In the genomic region with DNA sequence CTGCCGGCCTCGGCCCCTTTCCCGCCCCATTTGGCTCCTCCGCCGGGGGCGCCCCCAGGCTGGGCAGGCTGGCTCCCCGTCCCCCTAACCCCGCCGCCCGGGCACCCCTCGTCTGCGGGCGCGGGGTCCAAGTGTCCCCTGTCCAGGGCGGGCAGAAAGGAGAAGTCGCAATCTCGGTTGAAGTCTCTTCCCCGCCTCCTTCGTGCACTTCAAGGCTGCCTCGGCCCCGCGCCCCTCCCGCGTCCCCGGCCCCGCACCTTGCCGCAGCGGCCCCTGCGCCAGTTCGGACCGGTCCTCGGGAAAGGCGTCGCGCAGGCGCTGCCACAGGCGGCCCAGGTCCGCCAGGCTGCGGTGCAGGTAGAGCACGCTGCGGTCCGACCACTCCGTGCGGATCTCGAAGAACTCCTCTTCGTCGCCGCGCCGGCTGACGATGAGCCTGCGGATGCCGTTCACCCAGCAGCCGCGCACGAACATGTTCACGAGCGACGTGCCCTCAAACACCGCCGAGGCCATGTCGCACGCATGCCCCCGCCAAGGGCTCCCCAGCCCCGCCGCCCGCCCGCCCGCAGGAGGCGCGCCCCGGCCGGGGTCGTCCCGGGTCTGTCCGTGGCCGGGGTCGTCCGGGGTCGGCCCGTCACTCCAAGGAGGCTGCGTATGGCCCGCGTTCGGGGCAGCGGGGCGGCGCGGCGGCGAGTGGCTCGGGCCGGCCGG, we compare ENCODE assay signal across 8 cellular contexts. TPM values are rescaled to one million over a fixed set of nuclear protein-coding genes. Genes with fewer than 3 reads are reported as not detected.
A peak's percentile ranks its signal among the peaks of the same experiment; 100 is the strongest.
DNase-seq lines count a peak whose midpoint lies in the region; ATAC-seq and TF ChIP-seq lines count a peak whose summit lies in the region.

A gene with protein sequence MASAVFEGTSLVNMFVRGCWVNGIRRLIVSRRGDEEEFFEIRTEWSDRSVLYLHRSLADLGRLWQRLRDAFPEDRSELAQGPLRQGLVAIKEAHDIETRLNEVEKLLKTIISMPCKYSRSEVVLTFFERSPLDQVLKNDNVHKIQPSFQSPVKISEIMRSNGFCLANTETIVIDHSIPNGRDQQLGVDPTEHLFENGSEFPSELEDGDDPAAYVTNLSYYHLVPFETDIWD (minus strand): TSS at position 695 of the 711 bp plus-strand sequence. CDS start 182 bp downstream, at position 513.

- H3K27me3 Mint-ChIP-seq in activated CD8-positive, alpha-beta memory T cell treated with anti-CD3 and anti-CD28 coated beads, Interleukin-2, amount 10 ng/mL, durations not matched to agents 7 days and 5 days: peaks cover 64% of the 10 kb centered on the region
- H3K27me3 Mint-ChIP-seq in activated T-helper 2 cell treated with anti-CD3 and anti-CD28 coated beads, Interferon-gamma antibody, Interleukin-2, Interleukin-4, amounts not matched to agents 10 μg/mL and 5 μg/mL and 100 μg/mL, durations not matched to agents 14 hours and 24 hours and 36 hours (ENCODE audit: low read depth): peaks cover 64% of the 10 kb centered on the region

- ATAC-seq in activated CD8-positive, alpha-beta memory T cell treated with anti-CD3 and anti-CD28 coated beads, Interleukin-2, amount 10 ng/mL, durations not matched to agents 7 days and 5 days: peak; percentile 18
- ATAC-seq in HG03520 (IDR thresholded peaks at IDR 0.05; ENCODE audit: unreplicated experiment) (peak; percentile 16), Right ventricle myocardium superior (ENCODE audit: poor library complexity) (peak; percentile 1), GM18517 (IDR thresholded peaks at IDR 0.05; ENCODE audit: unreplicated experiment) (no peak)

- peak within 1 kb of the TSS; percentile 95 for H2AFZ ChIP-seq in parathyroid adenoma

- peak within 1 kb of the TSS; percentile 22 for H3K9ac ChIP-seq in parathyroid adenoma

- DNase-seq in activated CD8-positive, alpha-beta memory T cell treated with anti-CD3 and anti-CD28 coated beads, Interleukin-2, amount 10 ng/mL, durations not matched to agents 7 days and 5 days: no peak
- DNase-seq in activated CD8-positive, alpha-beta memory T cell treated with anti-CD3 and anti-CD28 coated beads, Interleukin-2, amount 50 U/mL, for 48 hours: no peak
- DNase-seq in activated T-helper 2 cell treated with anti-CD3 and anti-CD28 coated beads, Interferon-gamma antibody, Interleukin-2, Interleukin-4, amounts not matched to agents 10 μg/mL and 5 μg/mL and 100 μg/mL, durations not matched to agents 14 hours and 24 hours and 36 hours (ENCODE audit: low spot score): no peak
- DNase-seq in Right ventricle myocardium superior (peak; percentile 55), cerebellar nuclear complex (lab: John Stamatoyannopoulos, UW) (no peak)

- no peaks in the 10 kb centered on the region for H3K36me3 Mint-ChIP-seq in activated CD8-positive, alpha-beta memory T cell treated with anti-CD3 and anti-CD28 coated beads, Interleukin-2, amount 10 ng/mL, durations not matched to agents 7 days and 5 days
- H3K36me3 Mint-ChIP-seq in activated T-helper 2 cell treated with anti-CD3 and anti-CD28 coated beads, Interferon-gamma antibody, Interleukin-2, Interleukin-4, amounts not matched to agents 10 μg/mL and 5 μg/mL and 100 μg/mL, durations not matched to agents 14 hours and 24 hours and 36 hours (ENCODE audit: low read depth): no peaks in the 10 kb centered on the region

- H3K27ac ChIP-seq in parathyroid adenoma: peak within 1 kb of the TSS; percentile 72

- peak within 1 kb of the TSS; percentile 94 for H3K4me2 ChIP-seq in parathyroid adenoma (ENCODE audit: low read length)

- no peak within 1 kb of the TSS for H3K27ac Mint-ChIP-seq in activated CD8-positive, alpha-beta memory T cell treated with anti-CD3 and anti-CD28 coated beads, Interleukin-2, amount 10 ng/mL, durations not matched to agents 7 days and 5 days
- no peak within 1 kb of the TSS for H3K27ac Mint-ChIP-seq in activated T-helper 2 cell treated with anti-CD3 and anti-CD28 coated beads, Interferon-gamma antibody, Interleukin-2, Interleukin-4, amounts not matched to agents 10 μg/mL and 5 μg/mL and 100 μg/mL, durations not matched to agents 14 hours and 24 hours and 36 hours

- no peak for TF ChIP-seq CTCF in parathyroid adenoma (IDR thresholded peaks at IDR 0.05)

- peaks cover 4% of the 10 kb centered on the region for H3K4me1 ChIP-seq in parathyroid adenoma

- peaks cover 3% of the 10 kb centered on the region for H3K4me1 Mint-ChIP-seq in activated CD8-positive, alpha-beta memory T cell treated with anti-CD3 and anti-CD28 coated beads, Interleukin-2, amount 10 ng/mL, durations not matched to agents 7 days and 5 days
- peaks cover 2% of the 10 kb centered on the region for H3K4me1 Mint-ChIP-seq in activated T-helper 2 cell treated with anti-CD3 and anti-CD28 coated beads, Interferon-gamma antibody, Interleukin-2, Interleukin-4, amounts not matched to agents 10 μg/mL and 5 μg/mL and 100 μg/mL, durations not matched to agents 14 hours and 24 hours and 36 hours (ENCODE audit: low read depth)

- no peaks in the 10 kb centered on the region for H3K36me3 ChIP-seq in parathyroid adenoma (ENCODE audit: control insufficient read depth, insufficient read depth, low read length)

- H3K4me3 ChIP-seq in parathyroid adenoma (ENCODE audit: low read depth, low read length): peak within 1 kb of the TSS; percentile 82

- intact Hi-C loops in activated T-helper 2 cell treated with anti-CD3 and anti-CD28 coated beads, Interferon-gamma antibody, Interleukin-2, Interleukin-4, amounts not matched to agents 10 μg/mL and 5 μg/mL and 100 μg/mL, durations not matched to agents 14 hours and 24 hours and 36 hours (cut with micrococcal nuclease): no loop called here
- intact Hi-C loops in Right ventricle myocardium superior (cut with DNase I): loop anchor here (5.0 kb wide), 1 partner anchor 76 kb away; no protein-coding TSS in a partner anchor

- no peaks in the 10 kb centered on the region for H3K27me3 ChIP-seq in parathyroid adenoma (ENCODE audit: control insufficient read depth, insufficient read depth, low read length)

- no peak within 1 kb of the TSS for H3K4me3 Mint-ChIP-seq in activated CD8-positive, alpha-beta memory T cell treated with anti-CD3 and anti-CD28 coated beads, Interleukin-2, amount 10 ng/mL, durations not matched to agents 7 days and 5 days
- H3K4me3 Mint-ChIP-seq in activated T-helper 2 cell treated with anti-CD3 and anti-CD28 coated beads, Interferon-gamma antibody, Interleukin-2, Interleukin-4, amounts not matched to agents 10 μg/mL and 5 μg/mL and 100 μg/mL, durations not matched to agents 14 hours and 24 hours and 36 hours (ENCODE audit: low read depth): peak within 1 kb of the TSS; percentile 46

- no peaks in the 10 kb centered on the region for H3K9me3 ChIP-seq in parathyroid adenoma (ENCODE audit: control insufficient read depth, low read length)

- no peaks in the 10 kb centered on the region for H3K9me3 Mint-ChIP-seq in activated CD8-positive, alpha-beta memory T cell treated with anti-CD3 and anti-CD28 coated beads, Interleukin-2, amount 10 ng/mL, durations not matched to agents 7 days and 5 days (ENCODE audit: low read depth)
- no peaks in the 10 kb centered on the region for H3K9me3 Mint-ChIP-seq in activated T-helper 2 cell treated with anti-CD3 and anti-CD28 coated beads, Interferon-gamma antibody, Interleukin-2, Interleukin-4, amounts not matched to agents 10 μg/mL and 5 μg/mL and 100 μg/mL, durations not matched to agents 14 hours and 24 hours and 36 hours

- CTCF ChIA-PET in activated CD8-positive, alpha-beta memory T cell treated with anti-CD3 and anti-CD28 coated beads, Interleukin-2, amount 10 ng/mL, durations not matched to agents 7 days and 5 days (lab: Charles Lee): no interaction called here

- H3K79me2 ChIP-seq in parathyroid adenoma: peaks cover 2% of the 10 kb centered on the region

RNA-seq across cellular contexts. Expression of the gene that starts here (rescaled TPM):
- total RNA-seq in activated CD8-positive, alpha-beta memory T cell treated with anti-CD3 and anti-CD28 coated beads, Interleukin-2, amount 10 ng/mL, durations not matched to agents 7 days and 5 days: under 1 TPM in 1 of 2 experiments, not detected in 1; 0.47 TPM
- total RNA-seq in activated T-helper 2 cell treated with anti-CD3 and anti-CD28 coated beads, Interferon-gamma antibody, Interleukin-2, Interleukin-4, amounts not matched to agents 10 μg/mL and 5 μg/mL and 100 μg/mL, durations not matched to agents 14 hours and 24 hours and 36 hours: 1.1 and 1.2 TPM in 2 replicates
- 24.3 TPM for total RNA-seq in Right ventricle myocardium superior

Comparison
In these comparisons a context has a peak if more than half of its experiments do, and no peak if none do; other contexts are left out.
1. RNA of the gene that starts here (total RNA-seq): 24.3 TPM in Right ventricle myocardium superior (single experiment); 1.1 to 1.2 TPM in activated T-helper 2 cell treated with anti-CD3 and anti-CD28 coated beads, Interferon-gamma antibody, Interleukin-2, Interleukin-4, amounts not matched to agents 10 μg/mL and 5 μg/mL and 100 μg/mL, durations not matched to agents 14 hours and 24 hours and 36 hours and 0.47 TPM in activated CD8-positive, alpha-beta memory T cell treated with anti-CD3 and anti-CD28 coated beads, Interleukin-2, amount 10 ng/mL, durations not matched to agents 7 days and 5 days; every median in the first group is over 10 times any median in the second.
2. Peak in ATAC-seq in activated CD8-positive, alpha-beta memory T cell treated with anti-CD3 and anti-CD28 coated beads, Interleukin-2, amount 10 ng/mL, durations not matched to agents 7 days and 5 days; RNA of the gene not detected or under 1 TPM.